In genomic region chr15:24761704-24762302, GRCh38 we compare ENCODE assay signal across 9 cellular contexts.
DNase-seq lines count a peak whose midpoint lies in the region; ATAC-seq, FAIRE-seq and TF ChIP-seq lines count a peak whose summit lies in the region.
"Had no signal": no experiment of that assay in that cellular context is flagged by ENCODE, and none has a peak within 500 bp of the region (broad histone marks: within the 10 kb centered on the region; RNA-seq: fewer than 3 reads in every experiment).

No MANE protein-coding gene starts in this region.

- H3K9ac ChIP-seq in KMS-11 (no peak overlapping the region), GM12878 (ENCODE audit: control insufficient read depth, insufficient read depth, low read length) (no peak overlapping the region), neuronal stem cell (ENCODE audit: low read depth, low read length, poor library complexity) (no peak overlapping the region)

- POLR2A ChIA-PET in GM12878 (lab: Charles Lee), result no interaction called here

- in situ Hi-C loops in GM12878 (cut with MboI), result no loop called here

- SMC1A ChIA-PET in GM12878 (lab: Charles Lee; ENCODE audit: uncharacterized antibody, unreplicated experiment), result no interaction called here

- H3K9me3 ChIP-seq in GM12878 (replicated peaks; ENCODE audit: control insufficient read depth, insufficient read depth, low read length) (no peaks in the 10 kb centered on the region; the same call in 2 of the 3 replicates), neuronal stem cell (replicated peaks in 1 of 2; ENCODE audit: control insufficient read depth in 2 of 2, insufficient read depth in 1 of 2, low read depth in 1 of 2, low read length in 2 of 2) (no peaks in the 10 kb centered on the region)

- H3K27me3 ChIP-seq in KMS-11 (ENCODE audit: insufficient read depth, low read depth) (no peaks in the 10 kb centered on the region), GM12878 (replicated peaks in 1 of 2; ENCODE audit: control insufficient read depth in 2 of 2, insufficient read depth in 2 of 2, low read length in 1 of 2) (no peaks in the 10 kb centered on the region), neuronal stem cell (ENCODE audit: control insufficient read depth in 3 of 3, insufficient read depth in 3 of 3, low read depth in 1 of 3, low read length in 3 of 3) (no peaks in the 10 kb centered on the region)

- no peak overlapping the region for H4K91ac ChIP-seq in neuronal stem cell (ENCODE audit: low read depth, low read length, poor library complexity)

- no peaks in the 10 kb centered on the region for H3K79me1 ChIP-seq in neuronal stem cell (ENCODE audit: low read depth, low read length)

- H3K79me2 ChIP-seq in KMS-11 (ENCODE audit: insufficient read depth, low read depth) (no peaks in the 10 kb centered on the region), GM12878 (ENCODE audit: control insufficient read depth, insufficient read depth, low read length) (no peaks in the 10 kb centered on the region)

- no peak for DNase-seq in GM12878 (ENCODE audit: low read depth, low spot score)
- peak; percentile 1 to 20 for DNase-seq in lung microvascular endothelial cell (ENCODE audit: low read depth in 2 of 2)
- DNase-seq in LoVo (ENCODE audit: low spot score), result no peak
- no peak for DNase-seq in neuronal stem cell (ENCODE audit: low spot score)
- no peak for DNase-seq in GM19239 (ENCODE audit: insufficient read length, low spot score)
- DNase-seq in HK-2 (ENCODE audit: unreplicated experiment), result no peak

- no peak overlapping the region for H2BK15ac ChIP-seq in neuronal stem cell (ENCODE audit: low read length)

- H3K4ac ChIP-seq in neuronal stem cell (ENCODE audit: low read length), result no peak overlapping the region

- no TSS peak for BruUV-seq in GM12878 (replicated peaks; lab: Mats Ljungman, UMichigan)

- TF ChIP-seq CTCF in C4-2B (conservative IDR thresholded peaks at IDR 0.05), result peak; percentile 81
- peak; percentile 37; the same call in 1 of the 2 replicates for TF ChIP-seq CTCF in KMS-11 (conservative IDR thresholded peaks at IDR 0.05; ENCODE audit: low read depth, low read length)
- TF ChIP-seq CTCF in GM12878 (IDR thresholded peaks at IDR 0.05 in 2 of 3, conservative IDR thresholded peaks at IDR 0.05 in 1 of 3; ENCODE audit: control insufficient read depth in 2 of 3, extremely low read depth in 1 of 3, insufficient read depth in 1 of 3, low read depth in 3 of 3, low read length in 3 of 3), result peak in 2 of 3 experiments; percentile 11 to 18; a peak in 2 of 6 replicates

- H2BK12ac ChIP-seq in neuronal stem cell (ENCODE audit: low read length), result no peak overlapping the region

- H3K14ac ChIP-seq in neuronal stem cell (ENCODE audit: low read length), result no peak overlapping the region

- no peak for FAIRE-seq in GM12878 (lab: Jason Lieb, UNC)
- no peak for FAIRE-seq in GM19239 (lab: Jason Lieb, UNC)
- FAIRE-seq: GM12892 had no signal

- TF ChIP-seq RAD21 in GM12878 (IDR thresholded peaks at IDR 0.05; ENCODE audit: insufficient read depth, low read depth, low read length), result no peak

- H4K8ac ChIP-seq in neuronal stem cell (ENCODE audit: low read depth, low read length), result no peak overlapping the region

- no peak overlapping the region for H3K23ac ChIP-seq in neuronal stem cell (ENCODE audit: low read depth, low read length, poor library complexity)

- H3K4me3 ChIP-seq in KMS-11 (IDR thresholded peaks at IDR 0.05; ENCODE audit: insufficient read depth, low read depth, low read length), result no peak overlapping the region
- H3K4me3 ChIP-seq in GM12878, result no peak overlapping the region
- no peak overlapping the region for H3K4me3 ChIP-seq in neuronal stem cell (ENCODE audit: low read length in 2 of 2)

- CTCF ChIA-PET in GM12878 (lab: Yijun Ruan, JAX), result no interaction called here

- ATAC-seq in GM12878, result no peak

- no peak overlapping the region for H2AK5ac ChIP-seq in neuronal stem cell (ENCODE audit: low read depth, low read length)

- RAD21 ChIA-PET in GM12878 (lab: Charles Lee; ENCODE audit: unreplicated experiment), result no interaction called here

- H3K36me3 ChIP-seq in KMS-11 (ENCODE audit: insufficient read depth) (no peaks in the 10 kb centered on the region), GM12878 (ENCODE audit: control insufficient read depth in 2 of 2, insufficient read depth in 2 of 2, low read length in 1 of 2) (no peaks in the 10 kb centered on the region), neuronal stem cell (replicated peaks in 1 of 2; ENCODE audit: control insufficient read depth in 2 of 2, insufficient read depth in 2 of 2, low read length in 2 of 2) (no peaks in the 10 kb centered on the region)

- TF ChIP-seq EP300 in GM12878 (IDR thresholded peaks at IDR 0.05; ENCODE audit: borderline replicate concordance in 1 of 2, control insufficient read depth in 1 of 2, low read depth in 2 of 2, low read length in 2 of 2), result no peak

- H3K18ac ChIP-seq in neuronal stem cell (ENCODE audit: low read length), result no peak overlapping the region

- H3K27ac ChIP-seq in C4-2B (no peak overlapping the region), KMS-11 (no peak overlapping the region), GM12878 (ENCODE audit: control insufficient read depth, insufficient read depth) (no peak overlapping the region), neuronal stem cell (replicated peaks; ENCODE audit: low read length) (no peak overlapping the region)

- intact Hi-C loops in GM12878 (cut with micrococcal nuclease; ENCODE audit: unreplicated experiment), result loop anchor here (5.0 kb wide), 1 partner anchor 675 kb away; the partner anchor contains the start of gene UBE3A

- no peak for TF ChIP-seq POLR2A in GM12878 (IDR thresholded peaks at IDR 0.05; ENCODE audit: low read depth, low read length)

- H2BK120ac ChIP-seq in neuronal stem cell (ENCODE audit: low read depth, low read length), result no peak overlapping the region

- peaks cover 45% of the 10 kb centered on the region for H3K4me1 ChIP-seq in KMS-11 (ENCODE audit: low read depth, poor library complexity, severe bottlenecking)
- no peaks in the 10 kb centered on the region for H3K4me1 ChIP-seq in GM12878 (ENCODE audit: control insufficient read depth, insufficient read depth, low read length)
- H3K4me1 ChIP-seq in neuronal stem cell (ENCODE audit: control insufficient read depth in 2 of 2, insufficient read depth in 1 of 2, low read depth in 1 of 2, low read length in 2 of 2), result no peaks in the 10 kb centered on the region

- H2BK5ac ChIP-seq in neuronal stem cell (ENCODE audit: low read length), result no peak overlapping the region

- H4K20me1 ChIP-seq in KMS-11 (ENCODE audit: insufficient read depth), result no peaks in the 10 kb centered on the region
- no peaks in the 10 kb centered on the region for H4K20me1 ChIP-seq in GM12878 (ENCODE audit: control insufficient read depth, insufficient read depth)

- H3K4me2 ChIP-seq in KMS-11, result no peak overlapping the region
- no peak overlapping the region for H3K4me2 ChIP-seq in GM12878 (ENCODE audit: control insufficient read depth, insufficient read depth)
- no peak overlapping the region for H3K4me2 ChIP-seq in neuronal stem cell (ENCODE audit: insufficient read depth, low read length, poor library complexity, severe bottlenecking)

- no peak overlapping the region for H2AFZ ChIP-seq in KMS-11 (ENCODE audit: low read depth)
- no peak overlapping the region for H2AFZ ChIP-seq in GM12878 (ENCODE audit: control insufficient read depth, low read depth, low read length)
- no peak overlapping the region for H2AFZ ChIP-seq in neuronal stem cell (ENCODE audit: low read length)

- WGBS in GM12878 (ENCODE audit: insufficient coverage, insufficient replicate concordance, low lambda C conversion rate, missing lambda C conversion rate), result 16% methylated on average over 5 of the region's 5 CpGs
- WGBS in neuronal stem cell (ENCODE audit: extremely low coverage in 2 of 2, insufficient read length in 2 of 2, insufficient replicate concordance in 1 of 2), 2 donors, result no CpG with 5 or more reads among the region's 5 CpGs

TF ChIP-seq in GM12878, 131 proteins besides CTCF, POLR2A, EP300 and RAD21 (continues in another document):
- peak; percentile 16; the same call in 1 of the 2 replicates for TF ChIP-seq SMC3 (IDR thresholded peaks at IDR 0.05; ENCODE audit: borderline replicate concordance, low read length)
- TF ChIP-seq E2F8 (IDR thresholded peaks at IDR 0.05; ENCODE audit: low read depth, partially characterized antibody), result no peak
- no peak for TF ChIP-seq USF2 (IDR thresholded peaks at IDR 0.05; ENCODE audit: borderline replicate concordance, low read depth, low read length)
- TF ChIP-seq CBX3 (IDR thresholded peaks at IDR 0.05; ENCODE audit: borderline replicate concordance, low read depth), result no peak

Comparison
In these comparisons a context has a peak if more than half of its experiments do, and no peak if none do; other contexts are left out.
1. CTCF ChIP-seq: peak in every context shown above with its lines; median percentile 81 in C4-2B; 37 in KMS-11; 14 in GM12878.
2. DNase-seq: peak in lung microvascular endothelial cell (2 of 2); none in GM12878 (single experiment), LoVo (single experiment), neuronal stem cell (single experiment), GM19239 (single experiment) and HK-2 (single experiment).